In the genomic region with DNA sequence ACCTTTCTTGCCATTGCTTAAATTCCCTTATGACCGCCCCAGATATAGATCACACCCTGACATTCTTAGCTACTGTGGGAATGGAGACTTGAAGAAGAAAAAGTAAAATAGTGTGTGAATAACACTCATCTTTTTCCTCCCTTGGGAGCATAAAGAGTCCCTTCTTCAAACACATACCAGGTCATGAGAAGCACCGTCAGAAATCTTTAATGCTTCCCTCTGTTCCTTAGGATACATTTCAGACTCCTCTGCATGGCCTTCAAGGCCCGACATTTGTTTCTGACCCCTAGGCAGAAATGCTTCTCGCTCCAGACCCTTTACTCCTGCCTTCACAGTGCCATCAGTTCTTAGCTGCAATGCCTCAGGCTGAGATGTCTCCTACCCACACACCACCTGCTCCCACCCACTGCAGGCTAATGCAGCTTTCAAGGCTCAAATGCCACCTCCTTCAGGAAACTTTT, we compare ENCODE assay signal across 13 cellular contexts. TPM values are rescaled to one million over a fixed set of nuclear protein-coding genes. Genes with fewer than 3 reads are reported as not detected.
DNase-seq lines count a peak whose midpoint lies in the region; ATAC-seq, FAIRE-seq and TF ChIP-seq lines count a peak whose summit lies in the region.
"Had no signal": no experiment of that assay in that cellular context is flagged by ENCODE, and none has a peak within 500 bp of the region (broad histone marks: within the 10 kb centered on the region; RNA-seq: fewer than 3 reads in every experiment).

No MANE protein-coding gene starts in this region.

- TF ChIP-seq POLR2A in GM12891 (IDR thresholded peaks at IDR 0.05; ENCODE audit: low read depth, low read length), result no peak

- peak overlapping the region; percentile 31 for H3K27ac Mint-ChIP-seq in nephron progenitor cell
- H3K27ac Mint-ChIP-seq: T-helper 17 cell had no signal

- H3K27me3 Mint-ChIP-seq in nephron progenitor cell (ENCODE audit: low read depth, poor library complexity), result peaks cover 3% of the 10 kb centered on the region

- peaks cover 6% of the 10 kb centered on the region for H3K9me3 Mint-ChIP-seq in nephron progenitor cell

- peaks cover 5% of the 10 kb centered on the region for H3K36me3 Mint-ChIP-seq in nephron progenitor cell (ENCODE audit: low read depth)

- no peak for ATAC-seq in GM19395 (IDR thresholded peaks at IDR 0.05; ENCODE audit: unreplicated experiment)
- ATAC-seq: T-helper 17 cell had no signal

- H3K4me3 Mint-ChIP-seq in nephron progenitor cell, result no peak overlapping the region
- H3K4me3 Mint-ChIP-seq: T-helper 17 cell had no signal

- no peak overlapping the region for H3K4me3 ChIP-seq in coronary artery

- TF ChIP-seq CTCF in coronary artery (IDR thresholded peaks at IDR 0.05) (no peak), nephron progenitor cell (IDR thresholded peaks at IDR 0.05) (no peak)

- peak; percentile 55 for DNase-seq in DMS 273 (lab: John Stamatoyannopoulos, UW; ENCODE audit: unreplicated experiment)
- DNase-seq in DMS 273 treated with DMSO at 0.1 percent for 48 hours (lab: John Stamatoyannopoulos, UW), result no peak
- DNase-seq in coronary artery (ENCODE audit: low spot score), result no peak
- no peak for DNase-seq in nephron progenitor cell
- DNase-seq in RPMI8226, result no peak
- DNase-seq in GM12891 (ENCODE audit: insufficient read length, low spot score), result no peak
- DNase-seq in cardiac septum (ENCODE audit: low spot score), result no peak
- DNase-seq: HCEC 1CT, NCI-H1694, NCI-H510A, T-helper 17 cell had no signal

- H3K4me1 Mint-ChIP-seq in nephron progenitor cell, result peaks cover 62% of the 10 kb centered on the region

- intact Hi-C loops in cardiac septum (cut with DNase I), result no loop called here

- H3K27ac ChIP-seq in coronary artery, result peak overlapping the region; percentile 30 to 32
- H3K27ac ChIP-seq: 22Rv1 had no signal

- no peak for FAIRE-seq in GM12891 (lab: Jason Lieb, UNC)

TF ChIP-seq in GM12891, 5 proteins besides CTCF, POLR2A, EP300 and RAD21:
- TF ChIP-seq POLR2AphosphoS5 (IDR thresholded peaks at IDR 0.05; ENCODE audit: low read depth, low read length) (no peak), PAX5 (IDR thresholded peaks at IDR 0.05; ENCODE audit: insufficient read depth, low read length, severe bottlenecking) (no peak), SPI1 (IDR thresholded peaks at IDR 0.05; ENCODE audit: low read depth, low read length) (no peak), POU2F2 (IDR thresholded peaks at IDR 0.05; ENCODE audit: low read depth, low read length) (no peak), TAF1 (IDR thresholded peaks at IDR 0.05; ENCODE audit: low read depth, low read length) (no peak)
TF ChIP-seq in GM12891: peak in this region for 0.

RNA-seq across cellular contexts. Expression of gene SCHIP1, which starts 5.2 kb away (rescaled TPM):
- polyA plus RNA-seq in GM12891 (2012; ENCODE audit: low read depth, missing spikeins), result 2.8 TPM
- total RNA-seq in cardiac septum, result 52.3 TPM
- total RNA-seq: T-helper 17 cell had no signal
